Comparison of ENCODE assay signal across 26 cellular contexts in the genomic region with DNA sequence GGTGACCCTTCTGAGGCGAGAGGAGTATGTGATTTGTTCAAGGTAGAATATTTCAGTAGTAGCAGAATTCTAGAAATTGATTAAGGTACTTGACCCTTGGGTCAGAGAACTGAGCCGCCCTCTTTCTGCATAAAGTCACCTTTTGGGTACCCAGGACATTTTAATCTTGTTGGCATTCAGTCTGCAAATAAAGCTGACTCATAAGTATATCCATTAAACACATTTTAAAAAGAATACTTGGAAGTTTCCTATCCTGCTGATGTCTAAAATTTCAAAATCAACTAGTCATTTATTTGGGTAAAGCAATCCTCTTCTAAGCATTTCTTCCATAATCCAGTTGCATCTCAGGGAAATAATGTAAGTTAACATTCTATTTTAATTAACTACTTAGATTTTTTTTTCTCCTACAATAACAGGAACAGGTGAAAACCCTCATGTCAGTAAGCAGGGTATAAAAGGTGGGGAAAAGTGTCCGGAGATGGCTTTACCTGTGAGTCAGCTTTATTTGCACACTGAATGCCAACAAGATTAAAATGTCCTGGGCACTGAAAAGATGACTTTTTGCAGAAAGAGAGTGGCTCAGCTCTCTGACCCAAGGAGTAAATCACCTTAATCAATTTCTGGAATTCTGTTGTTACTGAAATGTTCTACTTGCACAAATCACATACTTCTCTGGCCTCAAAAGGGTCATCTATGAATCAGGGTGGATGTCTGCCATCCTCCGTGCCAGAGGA.
"Had no signal": no experiment of that assay in that cellular context is flagged by ENCODE, and none has a peak within 500 bp of the region (broad histone marks: within the 10 kb centered on the region; RNA-seq: fewer than 3 reads in every experiment).

No MANE protein-coding gene starts in this region.

- H3K9me3 ChIP-seq: suprapubic skin had no signal

- H3K36me3 ChIP-seq: left lung, lower lobe of right lung, right atrium auricular region, suprapubic skin, thoracic aorta, tibial artery, upper lobe of right lung had no signal

- H2AFZ ChIP-seq: parathyroid adenoma had no signal

- ATAC-seq: left colon; left lung; lower lobe of right lung; naive thymus-derived CD8-positive, alpha-beta T cell; sciatic nerve; stimulated activated naive B cell treated with anti-CD40 and anti-IgM and Interleukin-4, amounts not matched to agents 10 μg/mL and 1 μg/mL and 100 μg/mL, for 72 hours; stimulated activated naive CD8-positive, alpha-beta T cell treated with anti-CD3 and anti-CD28 coated beads, Interleukin-15, Interleukin-2, amounts not matched to agents 100 U/mL and 50 U/mL, for 24 hours; upper lobe of right lung had no signal

- H3K27me3 ChIP-seq: left lung, right atrium auricular region, suprapubic skin, tibial artery, upper lobe of right lung had no signal

- H3K27ac ChIP-seq: left lung, lower lobe of right lung, parathyroid adenoma, right atrium auricular region, skin epidermis, suprapubic skin, thoracic aorta, tibial artery, upper lobe of right lung had no signal

- DNase-seq: hypothalamus; immature natural killer cell; kidney; left colon; left lung; lower lobe of right lung; mammary epithelial cell; mesendoderm; naive thymus-derived CD8-positive, alpha-beta T cell; occipital lobe; stimulated activated CD4-positive, alpha-beta T cell treated with anti-CD3 and anti-CD28 coated beads, Interleukin-12 subunit alpha, Interleukin-12 subunit beta, amount 100 ng/mL, for 4 hours; stimulated activated CD4-positive, alpha-beta T cell treated with anti-CD3 and anti-CD28 coated beads, Interleukin-15, amount 100 ng/mL, for 24 hours; stimulated activated CD4-positive, alpha-beta T cell treated with anti-CD3 and anti-CD28 coated beads, Interleukin-2, amount 100 ng/mL, for 24 hours; stimulated activated CD4-positive, alpha-beta T cell treated with anti-CD3 and anti-CD28 coated beads, Interleukin-4, amount 100 ng/mL, for 1 hour; stimulated activated naive B cell treated with anti-CD40 and anti-IgM and Interleukin-4, amounts not matched to agents 10 μg/mL and 1 μg/mL and 100 μg/mL, for 72 hours; stimulated activated naive CD8-positive, alpha-beta T cell treated with anti-CD3 and anti-CD28 coated beads, Interleukin-15, Interleukin-2, amounts not matched to agents 100 U/mL and 50 U/mL, for 24 hours; tibial artery; upper lobe of right lung had no signal

- H3K4me3 ChIP-seq: left lung, lower lobe of right lung, right atrium auricular region, skin epidermis, suprapubic skin, thoracic aorta, tibial artery, upper lobe of right lung had no signal

- H3K79me2 ChIP-seq: parathyroid adenoma had no signal

- H3K9ac ChIP-seq: parathyroid adenoma had no signal

- FAIRE-seq: islet of Langerhans, kidney, urothelium cell line had no signal

- H3K4me1 ChIP-seq: left lung, lower lobe of right lung, parathyroid adenoma, suprapubic skin, upper lobe of right lung had no signal
